8 cellular contexts compared by ENCODE assay signal in genomic region chr4:14877246-14878220, GRCh38.
DNase-seq lines count a peak whose midpoint lies in the region; ATAC-seq, FAIRE-seq and TF ChIP-seq lines count a peak whose summit lies in the region.

No MANE protein-coding gene starts in this region.

- H3K9me3 ChIP-seq in neutrophil (no peaks in the 10 kb centered on the region), kidney (ENCODE audit: control insufficient read depth in 1 of 2, low read length in 2 of 2) (no peaks in the 10 kb centered on the region)

- no peak for DNase-seq in activated T-helper 2 cell treated with anti-CD3 and anti-CD28 coated beads, Interferon-gamma antibody, Interleukin-2, Interleukin-4, amounts not matched to agents 10 μg/mL and 5 μg/mL and 100 μg/mL, durations not matched to agents 14 hours and 24 hours and 36 hours (ENCODE audit: low spot score)
- no peak for DNase-seq in NCI-H1048 (lab: John Stamatoyannopoulos, UW)
- DNase-seq in kidney, result no peak
- DNase-seq in NCI-H510A treated with DMSO at 0.1 percent for 48 hours (lab: John Stamatoyannopoulos, UW), result no peak
- DNase-seq in G401 (ENCODE audit: low spot score), result no peak

- H3K27me3 ChIP-seq in neutrophil, result no peaks in the 10 kb centered on the region

- in situ Hi-C loops in G401 (cut with HindIII; ENCODE audit: low sequenced_read_pairs), result no loop called here

- H3K27ac Mint-ChIP-seq in activated T-helper 2 cell treated with anti-CD3 and anti-CD28 coated beads, Interferon-gamma antibody, Interleukin-2, Interleukin-4, amounts not matched to agents 10 μg/mL and 5 μg/mL and 100 μg/mL, durations not matched to agents 14 hours and 24 hours and 36 hours, result peak overlapping the region; percentile 48

- no peak for FAIRE-seq in kidney (lab: Jason Lieb, UNC)

- H3K4me1 ChIP-seq in neutrophil (ENCODE audit: control insufficient read depth in 1 of 2, insufficient read depth in 1 of 2, low read depth in 1 of 2, low read length in 1 of 2), result peaks cover 19 to 20% of the 10 kb centered on the region in 2 experiments
- H3K4me1 ChIP-seq in kidney (ENCODE audit: control insufficient read depth in 1 of 2, insufficient read depth in 1 of 2, low read depth in 1 of 2, low read length in 2 of 2), result no peaks in the 10 kb centered on the region

- TF ChIP-seq CTCF in neutrophil (IDR thresholded peaks at IDR 0.05) (no peak), kidney (IDR thresholded peaks at IDR 0.05; ENCODE audit: borderline replicate concordance, extremely low read depth, insufficient read depth) (no peak)

- ATAC-seq in GM19395 (IDR thresholded peaks at IDR 0.05; ENCODE audit: unreplicated experiment), result peak; percentile 57
- ATAC-seq in HG03442 (IDR thresholded peaks at IDR 0.05; ENCODE audit: unreplicated experiment), result peak; percentile 31

- no peak overlapping the region for H3K4me3 Mint-ChIP-seq in activated T-helper 2 cell treated with anti-CD3 and anti-CD28 coated beads, Interferon-gamma antibody, Interleukin-2, Interleukin-4, amounts not matched to agents 10 μg/mL and 5 μg/mL and 100 μg/mL, durations not matched to agents 14 hours and 24 hours and 36 hours (ENCODE audit: low read depth)

- H3K9me3 Mint-ChIP-seq in activated T-helper 2 cell treated with anti-CD3 and anti-CD28 coated beads, Interferon-gamma antibody, Interleukin-2, Interleukin-4, amounts not matched to agents 10 μg/mL and 5 μg/mL and 100 μg/mL, durations not matched to agents 14 hours and 24 hours and 36 hours, result peaks cover 10% of the 10 kb centered on the region

- H3K4me3 ChIP-seq in neutrophil (ENCODE audit: low read depth in 1 of 2, low read length in 1 of 2), result no peak overlapping the region
- no peak overlapping the region for H3K4me3 ChIP-seq in kidney (ENCODE audit: low read length in 2 of 2)

- intact Hi-C loops in activated T-helper 2 cell treated with anti-CD3 and anti-CD28 coated beads, Interferon-gamma antibody, Interleukin-2, Interleukin-4, amounts not matched to agents 10 μg/mL and 5 μg/mL and 100 μg/mL, durations not matched to agents 14 hours and 24 hours and 36 hours (cut with micrococcal nuclease), result no loop called here
- intact Hi-C loops in kidney (cut with DNase I), result no loop called here

- H3K4me1 Mint-ChIP-seq in activated T-helper 2 cell treated with anti-CD3 and anti-CD28 coated beads, Interferon-gamma antibody, Interleukin-2, Interleukin-4, amounts not matched to agents 10 μg/mL and 5 μg/mL and 100 μg/mL, durations not matched to agents 14 hours and 24 hours and 36 hours (ENCODE audit: low read depth), result peaks cover 18% of the 10 kb centered on the region

- no peaks in the 10 kb centered on the region for H3K27me3 Mint-ChIP-seq in activated T-helper 2 cell treated with anti-CD3 and anti-CD28 coated beads, Interferon-gamma antibody, Interleukin-2, Interleukin-4, amounts not matched to agents 10 μg/mL and 5 μg/mL and 100 μg/mL, durations not matched to agents 14 hours and 24 hours and 36 hours (ENCODE audit: low read depth)

- H3K9ac ChIP-seq in kidney (ENCODE audit: low read length in 2 of 2), result no peak overlapping the region

- H3K36me3 ChIP-seq in neutrophil (no peaks in the 10 kb centered on the region), kidney (ENCODE audit: control insufficient read depth in 1 of 2, insufficient read depth in 2 of 2, low read length in 2 of 2) (no peaks in the 10 kb centered on the region)

- H3K36me3 Mint-ChIP-seq in activated T-helper 2 cell treated with anti-CD3 and anti-CD28 coated beads, Interferon-gamma antibody, Interleukin-2, Interleukin-4, amounts not matched to agents 10 μg/mL and 5 μg/mL and 100 μg/mL, durations not matched to agents 14 hours and 24 hours and 36 hours (ENCODE audit: low read depth), result no peaks in the 10 kb centered on the region

- H3K27ac ChIP-seq in neutrophil (peak overlapping the region; percentile 65), kidney (ENCODE audit: low read depth in 2 of 2, low read length in 2 of 2) (no peak overlapping the region)
